Comparison of ENCODE assay signal across 15 cellular contexts in genomic region chr6:132114201-132114860, GRCh38.
A peak's percentile ranks its signal among the peaks of the same experiment; 100 is the strongest.
DNase-seq lines count a peak whose midpoint lies in the region; ATAC-seq and TF ChIP-seq lines count a peak whose summit lies in the region.
"Had no signal": no experiment of that assay in that cellular context is flagged by ENCODE, and none has a peak within 500 bp of the region (broad histone marks: within the 10 kb centered on the region; RNA-seq: fewer than 3 reads in every experiment).

No MANE protein-coding gene starts in this region.

- no peak for TF ChIP-seq RAD21 in SK-N-SH (IDR thresholded peaks at IDR 0.05; ENCODE audit: low read length)

- CTCF ChIA-PET in SK-N-SH (lab: Yijun Ruan, JAX), result no interaction called here

- H3K36me3 ChIP-seq in SK-N-SH (replicated peaks in 1 of 2; ENCODE audit: control insufficient read depth in 1 of 2, insufficient read depth in 2 of 2, low read length in 1 of 2) (no peaks in the 10 kb centered on the region), thoracic aorta (no peaks in the 10 kb centered on the region)

- 30% methylated on average over 8 of the region's 8 CpGs for WGBS in SK-N-SH (ENCODE audit: low lambda C conversion rate)

- no peaks in the 10 kb centered on the region for H4K20me1 ChIP-seq in SK-N-SH (ENCODE audit: insufficient read depth)

- H3K9me3 ChIP-seq in SK-N-SH, result no peaks in the 10 kb centered on the region
- H3K9me3 ChIP-seq in thoracic aorta, result no peaks in the 10 kb centered on the region

- ATAC-seq in thoracic aorta (ENCODE audit: insufficient number of reproducible peaks, low FRiP score, low read depth), result peak; percentile 16
- ATAC-seq in HG03025 (IDR thresholded peaks at IDR 0.05; ENCODE audit: low FRiP score, unreplicated experiment), result no peak

- no peaks in the 10 kb centered on the region for H3K27me3 ChIP-seq in SK-N-SH (ENCODE audit: insufficient read depth)
- no peaks in the 10 kb centered on the region for H3K27me3 ChIP-seq in thoracic aorta (replicated peaks; ENCODE audit: insufficient read depth)

- H3K79me2 ChIP-seq in SK-N-SH (ENCODE audit: insufficient read depth), result no peaks in the 10 kb centered on the region

- H3F3A ChIP-seq in SK-N-SH (replicated peaks; ENCODE audit: insufficient read depth), result no peaks in the 10 kb centered on the region

- no peaks in the 10 kb centered on the region for H3K9me2 ChIP-seq in SK-N-SH

- DNase-seq in GM04503 (ENCODE audit: low read depth), result peak; percentile 44
- no peak for DNase-seq in SK-N-SH
- DNase-seq in fibroblast of mammary gland (ENCODE audit: low read depth), result peak; percentile 26
- no peak for DNase-seq in thoracic aorta (ENCODE audit: low spot score)
- DNase-seq in NCI-H2081 treated with DMSO at 0.1 percent for 48 hours (lab: John Stamatoyannopoulos, UW), result no peak
- no peak for DNase-seq in stimulated activated CD4-positive, alpha-beta T cell treated with anti-CD3 and anti-CD28 coated beads, Interleukin-4, amount 100 ng/mL, for 1 hour
- no peak for DNase-seq in caudate nucleus (lab: John Stamatoyannopoulos, UW)
- DNase-seq: HCEC 1CT, NCI-H1092, NCI-H1694, NCI-H446, PC-9 had no signal

- peak overlapping the region; percentile 70 for H3K4me2 ChIP-seq in SK-N-SH
- H3K4me2 ChIP-seq: PC-9 had no signal

- no peak for TF ChIP-seq CTCF in SK-N-SH (IDR thresholded peaks at IDR 0.05)
- TF ChIP-seq CTCF in fibroblast of mammary gland (conservative IDR thresholded peaks at IDR 0.05; ENCODE audit: control insufficient read depth, insufficient read depth, low read depth, low read length), result no peak
- no peak for TF ChIP-seq CTCF in thoracic aorta (IDR thresholded peaks at IDR 0.05)

- 0 out of 4 replicates have a peak, but pooled peaks of 1 of the 2 experiments have one; percentile 12 for TF ChIP-seq EP300 in SK-N-SH (IDR thresholded peaks at IDR 0.05; ENCODE audit: borderline replicate concordance in 1 of 2, low read depth in 1 of 2, low read length in 1 of 2)

- peak overlapping the region; percentile 88 for H2AFZ ChIP-seq in SK-N-SH (ENCODE audit: low read depth)
- H2AFZ ChIP-seq: PC-9 had no signal

- H3K4me3 ChIP-seq in SK-N-SH (ENCODE audit: low read depth in 2 of 2, low read length in 1 of 2) (no peak overlapping the region; a peak in 1 of 4 replicates), fibroblast of mammary gland (ENCODE audit: control insufficient read depth, low read depth, low read length) (no peak overlapping the region), thoracic aorta (no peak overlapping the region)
- H3K4me3 ChIP-seq: PC-9, SK-N-MC had no signal

- H3K4me1 ChIP-seq in SK-N-SH (ENCODE audit: control insufficient read depth in 1 of 2, insufficient read depth in 2 of 2, low read depth in 1 of 2, low read length in 1 of 2), result peaks cover 0 to 10% of the 10 kb centered on the region in 2 experiments; a peak in 3 of 4 replicates
- H3K4me1 ChIP-seq in thoracic aorta (ENCODE audit: control insufficient read depth in 1 of 2, low read depth in 2 of 2), result peaks cover 13 to 28% of the 10 kb centered on the region in 2 donors

- peak overlapping the region; percentile 69 for H3K9ac ChIP-seq in SK-N-SH

- H3K27ac ChIP-seq in SK-N-SH (ENCODE audit: low read depth in 2 of 2, low read length in 1 of 2) (peak overlapping the region; percentile 8 to 93; a peak in 3 of 4 replicates), thoracic aorta (peak overlapping the region; percentile 68 to 80), caudate nucleus (ENCODE audit: low read depth, low read length) (no peak overlapping the region)
- H3K27ac ChIP-seq: C4-2B, PC-9, SK-N-MC had no signal

- POLR2A ChIA-PET in SK-N-SH (lab: Yijun Ruan, JAX), result no interaction called here

TF ChIP-seq in SK-N-SH, 30 proteins besides CTCF, POLR2A, EP300 and RAD21:
- TF ChIP-seq EZH2phosphoT487 (IDR thresholded peaks at IDR 0.05; ENCODE audit: borderline replicate concordance, low read depth) (no peak), TCF12 (IDR thresholded peaks at IDR 0.05) (peak; percentile 47), FOSL2 (IDR thresholded peaks at IDR 0.05; ENCODE audit: borderline replicate concordance, low read depth) (peak; percentile 27; the same call in 1 of the 2 replicates), TEAD4 (IDR thresholded peaks at IDR 0.05; ENCODE audit: borderline replicate concordance, insufficient read depth) (0 out of 2 replicates have a peak, but pooled peaks have one; percentile 12), SIN3A (IDR thresholded peaks at IDR 0.05; ENCODE audit: borderline replicate concordance, low read depth, low read length) (no peak)

Comparison
In these comparisons a context has a peak if more than half of its experiments do, and no peak if none do; other contexts are left out.
1. DNase-seq: peak in GM04503 (single experiment) and fibroblast of mammary gland (single experiment); none in SK-N-SH (single experiment), thoracic aorta (single experiment), NCI-H2081 treated with DMSO at 0.1 percent for 48 hours (single experiment), stimulated activated CD4-positive, alpha-beta T cell treated with anti-CD3 and anti-CD28 coated beads, Interleukin-4, amount 100 ng/mL, for 1 hour (single experiment) and caudate nucleus (0 of 61).